In the genomic region with DNA sequence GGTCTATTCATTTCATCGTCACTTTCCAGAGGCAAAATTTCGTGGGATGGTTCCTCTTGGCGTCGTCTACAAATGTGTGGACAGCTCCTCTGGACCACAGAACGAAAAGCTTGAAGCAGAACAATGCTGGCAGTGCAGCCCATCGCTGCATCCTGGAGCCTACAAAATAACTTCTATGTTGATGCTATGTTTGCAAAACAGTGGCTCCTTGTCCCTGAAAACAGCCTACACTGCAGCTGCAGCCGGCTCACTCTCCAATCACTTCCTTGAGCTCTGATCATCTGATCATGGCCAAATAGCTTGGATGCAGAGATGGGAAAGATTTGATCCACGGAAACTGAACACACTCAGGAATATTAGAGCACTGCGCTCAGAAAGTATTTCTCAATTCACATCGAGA, we compare ENCODE assay signal across 9 cellular contexts.
A peak's percentile ranks its signal among the peaks of the same experiment; 100 is the strongest.
DNase-seq lines count a peak whose midpoint lies in the region; ATAC-seq, FAIRE-seq and TF ChIP-seq lines count a peak whose summit lies in the region.
"Had no signal": no experiment of that assay in that cellular context is flagged by ENCODE, and none has a peak within 500 bp of the region (broad histone marks: within the 10 kb centered on the region; RNA-seq: fewer than 3 reads in every experiment).

No MANE protein-coding gene starts in this region.

- H3K36me3 ChIP-seq in pancreas (no peaks in the 10 kb centered on the region), mesendoderm (ENCODE audit: control insufficient read depth, insufficient read depth, low read length) (no peaks in the 10 kb centered on the region)

- no peak overlapping the region for H4K8ac ChIP-seq in mesendoderm (ENCODE audit: low read depth, low read length)

- H3K4ac ChIP-seq in mesendoderm (ENCODE audit: low read depth, low read length), result no peak overlapping the region

- no peak overlapping the region for H2AK5ac ChIP-seq in mesendoderm (ENCODE audit: low read length)

- peak in 3 of 4 donors; percentile 45 to 60 (median 47) for ATAC-seq in pancreas

- no peaks in the 10 kb centered on the region for H3K9me3 ChIP-seq in pancreas

- H3K4me3 ChIP-seq in fibroblast of pulmonary artery (replicated peaks; ENCODE audit: low read depth, low read length), result peak overlapping the region; percentile 38
- no peak overlapping the region for H3K4me3 ChIP-seq in pancreas
- H3K4me3 ChIP-seq in mesendoderm (ENCODE audit: low read length), result no peak overlapping the region

- DNase-seq in COLO829 (ENCODE audit: low spot score), result peak; percentile 87
- peak; percentile 95 for DNase-seq in SK-MEL-5 (ENCODE audit: low read depth, low spot score)
- peak; percentile 63 for DNase-seq in fibroblast of pulmonary artery (ENCODE audit: low read depth)
- no peak for DNase-seq in pancreas
- DNase-seq in mesendoderm, result no peak
- no peak for DNase-seq in NOMO-1 (lab: John Stamatoyannopoulos, UW; ENCODE audit: unreplicated experiment in 2 of 2)
- no peak for DNase-seq in HUDEP-2 (lab: John Stamatoyannopoulos, UW; ENCODE audit: unreplicated experiment in 76 of 76)
- DNase-seq in COLO668 (lab: John Stamatoyannopoulos, UW; ENCODE audit: unreplicated experiment), result no peak
- DNase-seq: GDM1 had no signal

- H3K27ac ChIP-seq in pancreas (no peak overlapping the region), mesendoderm (ENCODE audit: low read depth, low read length) (no peak overlapping the region)

- H2BK120ac ChIP-seq in mesendoderm (ENCODE audit: low read depth, low read length), result no peak overlapping the region

- TF ChIP-seq CTCF in fibroblast of pulmonary artery (IDR thresholded peaks at IDR 0.05; ENCODE audit: low read length, missing control alignments) (no peak), pancreas (IDR thresholded peaks at IDR 0.05) (no peak)

- H3K18ac ChIP-seq in mesendoderm (ENCODE audit: low read length), result no peak overlapping the region

- no peak overlapping the region for H2BK5ac ChIP-seq in mesendoderm (ENCODE audit: low read length)

- H3K27me3 ChIP-seq in pancreas (peaks cover 0 to 5% (median 0%) of the 10 kb centered on the region in 4 donors), mesendoderm (ENCODE audit: insufficient read depth, low read length, poor library complexity) (no peaks in the 10 kb centered on the region)

- no peak overlapping the region for H3K23ac ChIP-seq in mesendoderm (ENCODE audit: low read length)

- no peak overlapping the region for H3K4me2 ChIP-seq in mesendoderm (ENCODE audit: low read length)

- no peak overlapping the region for H4K5ac ChIP-seq in mesendoderm (ENCODE audit: low read length)

- in situ Hi-C loops in SK-MEL-5 (cut with HindIII; ENCODE audit: low pct_unique_long_range_greater_than_20kb, low sequenced_read_pairs), result loop anchor here (25.0 kb wide), 1 partner anchor 145 kb away; no protein-coding TSS in a partner anchor

- H3K9ac ChIP-seq in mesendoderm (ENCODE audit: low read length), result no peak overlapping the region

- H3K79me2 ChIP-seq in mesendoderm (ENCODE audit: control insufficient read depth, insufficient read depth, low read length), result no peaks in the 10 kb centered on the region

- intact Hi-C loops in pancreas (cut with DNase I), result no loop called here

- H3K4me1 ChIP-seq in pancreas (no peaks in the 10 kb centered on the region), mesendoderm (ENCODE audit: control insufficient read depth, low read depth, low read length) (no peaks in the 10 kb centered on the region)

- no peak overlapping the region for H3K56ac ChIP-seq in mesendoderm (ENCODE audit: low read length)

- H2BK15ac ChIP-seq in mesendoderm (replicated peaks; ENCODE audit: low read depth), result no peak overlapping the region

- no peaks in the 10 kb centered on the region for H3K79me1 ChIP-seq in mesendoderm (ENCODE audit: low read length)

- WGBS in pancreas, 2 donors, result 61 to 62% methylated on average over 10 of the region's 10 CpGs
- WGBS in mesendoderm (ENCODE audit: extremely low coverage, insufficient coverage, low lambda C conversion rate), result no CpG with 5 or more reads among the region's 10 CpGs

- no peak for FAIRE-seq in pancreas (lab: Jason Lieb, UNC)

Comparison
In these comparisons a context has a peak if more than half of its experiments do, and no peak if none do; other contexts are left out.
1. DNase-seq: peak in COLO829 (single experiment), SK-MEL-5 (single experiment) and fibroblast of pulmonary artery (single experiment); none in pancreas (0 of 6), mesendoderm (single experiment), NOMO-1 (0 of 2), HUDEP-2 (0 of 76) and COLO668 (single experiment).